8 cellular contexts compared by ENCODE assay signal in the genomic region with DNA sequence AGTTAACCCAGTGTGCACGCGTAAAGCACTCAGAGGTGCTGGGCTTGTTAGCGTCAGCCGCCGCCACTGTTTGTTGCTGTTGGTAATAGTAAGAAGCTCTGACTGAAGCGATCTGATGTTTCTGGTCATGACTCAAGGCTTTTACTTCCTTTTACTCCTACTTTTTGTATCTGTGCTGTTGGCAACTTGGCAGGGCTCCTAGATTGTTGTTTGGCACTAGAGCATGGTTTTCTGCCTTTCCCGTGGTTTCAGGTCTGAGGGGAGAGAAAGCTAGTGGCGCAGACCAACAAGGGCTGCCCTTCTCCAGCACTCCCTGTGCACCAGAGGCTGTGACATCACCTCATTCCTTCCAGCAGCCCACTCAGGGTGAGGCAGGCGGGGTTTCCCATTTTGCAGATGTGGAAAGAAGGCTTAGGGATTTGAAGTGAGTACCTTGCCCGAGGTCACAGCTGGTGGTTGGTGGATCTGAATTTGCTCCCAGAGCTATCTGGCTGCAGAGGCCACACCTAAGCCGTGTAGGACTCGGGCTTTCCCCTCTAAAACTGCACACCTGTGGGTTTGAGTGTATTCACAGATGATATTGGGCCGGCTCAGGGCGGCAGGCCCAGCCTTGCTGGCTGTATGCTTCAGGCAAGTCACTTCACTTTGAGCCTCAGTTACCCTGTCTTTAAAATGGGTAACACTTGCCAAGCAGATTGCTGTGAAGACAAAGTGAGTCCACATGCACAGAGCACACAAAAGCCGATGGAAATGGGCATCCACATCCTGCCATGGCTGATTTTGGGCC. TPM values are rescaled to one million over a fixed set of nuclear protein-coding genes. Genes with fewer than 3 reads are reported as not detected.
DNase-seq lines count a peak whose midpoint lies in the region; ATAC-seq and TF ChIP-seq lines count a peak whose summit lies in the region.

No MANE protein-coding gene starts in this region.

- peaks cover 58% of the 10 kb centered on the region for H3K4me1 Mint-ChIP-seq in activated T-helper 1 cell treated with anti-CD3 and anti-CD28 coated beads, Interleukin-12 subunit alpha, Interleukin-12 subunit beta, Interleukin-2, Interleukin-4 antibody, amounts not matched to agents 30 ng/mL and 10 ng/mL and 1 ng/mL, durations not matched to agents 14 hours and 24 hours and 36 hours (ENCODE audit: low read depth)

- no peaks in the 10 kb centered on the region for H3K9me3 Mint-ChIP-seq in activated T-helper 1 cell treated with anti-CD3 and anti-CD28 coated beads, Interleukin-12 subunit alpha, Interleukin-12 subunit beta, Interleukin-2, Interleukin-4 antibody, amounts not matched to agents 30 ng/mL and 10 ng/mL and 1 ng/mL, durations not matched to agents 14 hours and 24 hours and 36 hours

- H3K36me3 ChIP-seq in upper lobe of left lung, result peaks cover 3 to 38% (median 18%) of the 10 kb centered on the region in 4 donors

- H3K4me3 ChIP-seq in upper lobe of left lung, result no peak overlapping the region

- H3K27me3 ChIP-seq in upper lobe of left lung, result no peaks in the 10 kb centered on the region

- ATAC-seq in left cardiac atrium, result peak in 1 of 2 donors; percentile 28
- ATAC-seq in upper lobe of left lung (ENCODE audit: low FRiP score in 2 of 2), result peak in 1 of 2 donors; percentile 40

- peak overlapping the region in 3 of 4 donors; percentile 0 to 42 (median 18) for H3K27ac ChIP-seq in upper lobe of left lung

- no peak for TF ChIP-seq POLR2A in upper lobe of left lung (IDR thresholded peaks at IDR 0.05)

- H3K36me3 Mint-ChIP-seq in activated T-helper 1 cell treated with anti-CD3 and anti-CD28 coated beads, Interleukin-12 subunit alpha, Interleukin-12 subunit beta, Interleukin-2, Interleukin-4 antibody, amounts not matched to agents 30 ng/mL and 10 ng/mL and 1 ng/mL, durations not matched to agents 14 hours and 24 hours and 36 hours (ENCODE audit: low read depth), result peaks cover 12% of the 10 kb centered on the region

- peak; percentile 53 for DNase-seq in left cardiac atrium
- DNase-seq in cardiac septum (ENCODE audit: low spot score), result no peak
- DNase-seq in activated T-helper 1 cell treated with anti-CD3 and anti-CD28 coated beads, Interleukin-12 subunit alpha, Interleukin-12 subunit beta, Interleukin-2, Interleukin-4 antibody, amounts not matched to agents 30 ng/mL and 10 ng/mL and 1 ng/mL, durations not matched to agents 14 hours and 24 hours and 36 hours (ENCODE audit: low spot score), result no peak
- peak; percentile 92 for DNase-seq in iris pigment epithelial cell (ENCODE audit: low read depth)
- no peak for DNase-seq in upper lobe of left lung
- DNase-seq in mesenteric fat pad (ENCODE audit: low spot score), result no peak
- no peak for DNase-seq in activated gamma-delta T cell treated with Interleukin-2 at 50 U/mL for 16 hours
- no peak for DNase-seq in middle frontal gyrus (ENCODE audit: extremely low spot score, low spot score)

- TF ChIP-seq CTCF in upper lobe of left lung (IDR thresholded peaks at IDR 0.05), result no peak

- no peak for TF ChIP-seq EP300 in upper lobe of left lung (IDR thresholded peaks at IDR 0.05)

- intact Hi-C loops in left cardiac atrium (cut with DNase I) (no loop called here), cardiac septum (cut with DNase I) (no loop called here)
- intact Hi-C loops in activated T-helper 1 cell treated with anti-CD3 and anti-CD28 coated beads, Interleukin-12 subunit alpha, Interleukin-12 subunit beta, Interleukin-2, Interleukin-4 antibody, amounts not matched to agents 30 ng/mL and 10 ng/mL and 1 ng/mL, durations not matched to agents 14 hours and 24 hours and 36 hours (cut with micrococcal nuclease), result no loop called here

- no peaks in the 10 kb centered on the region for H3K9me3 ChIP-seq in upper lobe of left lung

- H3K27ac Mint-ChIP-seq in activated T-helper 1 cell treated with anti-CD3 and anti-CD28 coated beads, Interleukin-12 subunit alpha, Interleukin-12 subunit beta, Interleukin-2, Interleukin-4 antibody, amounts not matched to agents 30 ng/mL and 10 ng/mL and 1 ng/mL, durations not matched to agents 14 hours and 24 hours and 36 hours, result peak overlapping the region; percentile 76

- no peaks in the 10 kb centered on the region for H3K27me3 Mint-ChIP-seq in activated T-helper 1 cell treated with anti-CD3 and anti-CD28 coated beads, Interleukin-12 subunit alpha, Interleukin-12 subunit beta, Interleukin-2, Interleukin-4 antibody, amounts not matched to agents 30 ng/mL and 10 ng/mL and 1 ng/mL, durations not matched to agents 14 hours and 24 hours and 36 hours (ENCODE audit: insufficient read depth)

- peaks cover 33 to 53% (median 47%) of the 10 kb centered on the region in 4 donors for H3K4me1 ChIP-seq in upper lobe of left lung

- peak overlapping the region; percentile 22 for H3K4me3 Mint-ChIP-seq in activated T-helper 1 cell treated with anti-CD3 and anti-CD28 coated beads, Interleukin-12 subunit alpha, Interleukin-12 subunit beta, Interleukin-2, Interleukin-4 antibody, amounts not matched to agents 30 ng/mL and 10 ng/mL and 1 ng/mL, durations not matched to agents 14 hours and 24 hours and 36 hours

- 64 to 66% methylated on average over 14 to 15 of the region's 15 CpGs for WGBS in upper lobe of left lung, 2 donors

RNA-seq across cellular contexts. Expression of gene TADA2B, which starts 51.2 kb away (rescaled TPM):
- total RNA-seq in left cardiac atrium, result 10 to 100 TPM; 23.2 to 30.7 TPM
- 25.6 TPM for total RNA-seq in cardiac septum
- total RNA-seq in activated T-helper 1 cell treated with anti-CD3 and anti-CD28 coated beads, Interleukin-12 subunit alpha, Interleukin-12 subunit beta, Interleukin-2, Interleukin-4 antibody, amounts not matched to agents 30 ng/mL and 10 ng/mL and 1 ng/mL, durations not matched to agents 14 hours and 24 hours and 36 hours, result 15.2 and 16.8 TPM in 2 replicates
- 10 to 100 TPM; 20.8 to 29.0 (median 26.2) TPM for total RNA-seq in upper lobe of left lung
- total RNA-seq in mesenteric fat pad, result 21.4 TPM

Comparison
In these comparisons a context has a peak if more than half of its experiments do, and no peak if none do; other contexts are left out.
1. DNase-seq: peak in left cardiac atrium (single experiment) and iris pigment epithelial cell (single experiment); none in cardiac septum (single experiment), activated T-helper 1 cell treated with anti-CD3 and anti-CD28 coated beads, Interleukin-12 subunit alpha, Interleukin-12 subunit beta, Interleukin-2, Interleukin-4 antibody, amounts not matched to agents 30 ng/mL and 10 ng/mL and 1 ng/mL, durations not matched to agents 14 hours and 24 hours and 36 hours (single experiment), upper lobe of left lung (0 of 2), mesenteric fat pad (single experiment), activated gamma-delta T cell treated with Interleukin-2 at 50 U/mL for 16 hours (single experiment) and middle frontal gyrus (single experiment).